In the genomic region with DNA sequence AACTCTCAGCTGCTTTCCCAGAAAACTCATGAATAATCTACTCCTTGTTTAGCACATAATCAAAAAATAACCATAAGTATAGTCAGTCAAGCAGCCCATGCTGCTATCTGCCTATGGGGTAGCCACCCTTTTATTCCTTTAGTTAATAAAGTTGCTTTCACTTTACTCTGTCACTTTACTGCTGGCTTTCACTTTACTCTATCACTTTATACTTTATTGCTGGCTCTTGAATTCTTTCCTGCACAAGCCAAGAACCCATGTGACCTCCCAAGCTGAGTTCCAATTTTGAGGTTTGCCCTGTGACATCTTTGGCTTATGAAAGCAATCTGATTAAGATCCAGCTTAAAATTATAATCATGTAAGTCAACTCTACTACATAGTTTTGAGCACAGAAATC, we compare ENCODE assay signal across 8 cellular contexts.
DNase-seq lines count a peak whose midpoint lies in the region; ATAC-seq and TF ChIP-seq lines count a peak whose summit lies in the region.

No MANE protein-coding gene starts in this region.

- no peak for DNase-seq in activated naive CD4-positive, alpha-beta T cell treated with anti-CD3 and anti-CD28 coated beads, Interleukin-2, amount 10 ng/mL, durations not matched to agents 7 days and 5 days
- DNase-seq in activated naive CD4-positive, alpha-beta T cell (lab: John Stamatoyannopoulos, UW), result no peak
- peak; percentile 87 for DNase-seq in OCI-M1 (lab: John Stamatoyannopoulos, UW)
- peak; percentile 42 for DNase-seq in foreskin melanocyte
- no peak for DNase-seq in upper lobe of right lung
- no peak for DNase-seq in coronary artery (ENCODE audit: low spot score)
- DNase-seq in nephron progenitor cell, result no peak
- DNase-seq in DMS79 treated with DMSO at 0.1 percent for 48 hours (lab: John Stamatoyannopoulos, UW), result no peak

- H3K27ac ChIP-seq in upper lobe of right lung (peak overlapping the region; percentile 58), coronary artery (no peak overlapping the region)

- H3K4me3 ChIP-seq in upper lobe of right lung, result no peak overlapping the region
- H3K4me3 ChIP-seq in coronary artery, result no peak overlapping the region

- no peaks in the 10 kb centered on the region for H3K4me1 ChIP-seq in upper lobe of right lung

- H3K27ac Mint-ChIP-seq in activated naive CD4-positive, alpha-beta T cell treated with anti-CD3 and anti-CD28 coated beads, Interleukin-2, amount 10 ng/mL, durations not matched to agents 7 days and 5 days, result peak overlapping the region; percentile 81
- H3K27ac Mint-ChIP-seq in nephron progenitor cell, result no peak overlapping the region

- H3K36me3 ChIP-seq in upper lobe of right lung, result no peaks in the 10 kb centered on the region

- no peak overlapping the region for H3K4me3 Mint-ChIP-seq in activated naive CD4-positive, alpha-beta T cell treated with anti-CD3 and anti-CD28 coated beads, Interleukin-2, amount 10 ng/mL, durations not matched to agents 7 days and 5 days
- H3K4me3 Mint-ChIP-seq in nephron progenitor cell, result no peak overlapping the region

- no peak for ATAC-seq in upper lobe of right lung

- H3K27me3 Mint-ChIP-seq in activated naive CD4-positive, alpha-beta T cell treated with anti-CD3 and anti-CD28 coated beads, Interleukin-2, amount 10 ng/mL, durations not matched to agents 7 days and 5 days, result no peaks in the 10 kb centered on the region
- no peaks in the 10 kb centered on the region for H3K27me3 Mint-ChIP-seq in nephron progenitor cell (ENCODE audit: low read depth, poor library complexity)

- peaks cover 4% of the 10 kb centered on the region for H3K9me3 Mint-ChIP-seq in activated naive CD4-positive, alpha-beta T cell treated with anti-CD3 and anti-CD28 coated beads, Interleukin-2, amount 10 ng/mL, durations not matched to agents 7 days and 5 days
- peaks cover 28% of the 10 kb centered on the region for H3K9me3 Mint-ChIP-seq in nephron progenitor cell

- intact Hi-C loops in upper lobe of right lung (cut with DNase I), result no loop called here

- H3K36me3 Mint-ChIP-seq in activated naive CD4-positive, alpha-beta T cell treated with anti-CD3 and anti-CD28 coated beads, Interleukin-2, amount 10 ng/mL, durations not matched to agents 7 days and 5 days, result peaks cover 4% of the 10 kb centered on the region
- peaks cover 6% of the 10 kb centered on the region for H3K36me3 Mint-ChIP-seq in nephron progenitor cell (ENCODE audit: low read depth)

- H3K27me3 ChIP-seq in upper lobe of right lung, result no peaks in the 10 kb centered on the region

- CTCF ChIA-PET in activated naive CD4-positive, alpha-beta T cell treated with anti-CD3 and anti-CD28 coated beads, Interleukin-2, amount 10 ng/mL, durations not matched to agents 7 days and 5 days (lab: Charles Lee), result interaction anchor here (1.1 kb wide), 1 partner anchor 20 kb away, joined by 3 read pairs; no protein-coding TSS in a partner anchor

- no peaks in the 10 kb centered on the region for H3K9me3 ChIP-seq in upper lobe of right lung

- no peak for TF ChIP-seq CTCF in upper lobe of right lung (IDR thresholded peaks at IDR 0.05)
- TF ChIP-seq CTCF in coronary artery (IDR thresholded peaks at IDR 0.05), result no peak
- TF ChIP-seq CTCF in nephron progenitor cell (IDR thresholded peaks at IDR 0.05), result no peak

- H3K4me1 Mint-ChIP-seq in activated naive CD4-positive, alpha-beta T cell treated with anti-CD3 and anti-CD28 coated beads, Interleukin-2, amount 10 ng/mL, durations not matched to agents 7 days and 5 days, result peaks cover 44% of the 10 kb centered on the region
- H3K4me1 Mint-ChIP-seq in nephron progenitor cell, result no peaks in the 10 kb centered on the region

Comparison
In these comparisons a context has a peak if more than half of its experiments do, and no peak if none do; other contexts are left out.
1. DNase-seq: peak in OCI-M1 (single experiment) and foreskin melanocyte (single experiment); none in activated naive CD4-positive, alpha-beta T cell treated with anti-CD3 and anti-CD28 coated beads, Interleukin-2, amount 10 ng/mL, durations not matched to agents 7 days and 5 days (single experiment), activated naive CD4-positive, alpha-beta T cell (0 of 4), upper lobe of right lung (single experiment), coronary artery (single experiment), nephron progenitor cell (single experiment) and DMS79 treated with DMSO at 0.1 percent for 48 hours (single experiment).